8 cellular contexts compared by ENCODE assay signal in the genomic region with DNA sequence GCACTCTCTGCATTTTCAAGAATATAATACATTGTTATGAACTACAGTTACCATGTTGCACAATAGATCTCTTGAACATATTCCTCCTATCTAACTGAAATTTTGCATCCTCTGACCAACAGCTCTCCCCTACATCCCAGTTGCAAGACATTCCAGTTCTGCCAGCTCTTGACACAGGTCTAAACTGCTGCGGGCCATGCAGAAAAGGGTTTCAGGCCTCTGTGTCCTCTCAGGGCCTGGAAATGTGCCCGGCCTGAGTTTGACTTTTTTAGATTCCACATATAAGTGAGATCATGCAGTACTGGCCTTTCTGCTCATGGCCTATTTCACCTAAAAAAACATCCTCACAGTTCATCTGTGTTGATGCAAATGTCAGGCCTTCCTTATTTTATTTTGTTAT.
"Had no signal": no experiment of that assay in that cellular context is flagged by ENCODE, and none has a peak within 500 bp of the region (broad histone marks: within the 10 kb centered on the region; RNA-seq: fewer than 3 reads in every experiment).

No MANE protein-coding gene starts in this region.

- DNase-seq: GM23248, GOT3, H7, HFFc6 had no signal

- H3K4me1 Mint-ChIP-seq: IgD-negative memory B cell had no signal

- ATAC-seq: HCT116 had no signal

- H3K27ac Mint-ChIP-seq: HFFc6 had no signal

- H3K27ac ChIP-seq: GM23248, HL-60 had no signal

- H3K36me3 ChIP-seq: HAP-1 had no signal

- H2AFZ ChIP-seq: GM23248 had no signal

- H3K9me3 Mint-ChIP-seq: HFFc6 had no signal

- H3K4me3 Mint-ChIP-seq: HFFc6, IgD-negative memory B cell had no signal

- H3K9ac ChIP-seq: GM23248 had no signal

- H3K4me3 ChIP-seq: GM23248, HAP-1 had no signal
